In the genomic region with DNA sequence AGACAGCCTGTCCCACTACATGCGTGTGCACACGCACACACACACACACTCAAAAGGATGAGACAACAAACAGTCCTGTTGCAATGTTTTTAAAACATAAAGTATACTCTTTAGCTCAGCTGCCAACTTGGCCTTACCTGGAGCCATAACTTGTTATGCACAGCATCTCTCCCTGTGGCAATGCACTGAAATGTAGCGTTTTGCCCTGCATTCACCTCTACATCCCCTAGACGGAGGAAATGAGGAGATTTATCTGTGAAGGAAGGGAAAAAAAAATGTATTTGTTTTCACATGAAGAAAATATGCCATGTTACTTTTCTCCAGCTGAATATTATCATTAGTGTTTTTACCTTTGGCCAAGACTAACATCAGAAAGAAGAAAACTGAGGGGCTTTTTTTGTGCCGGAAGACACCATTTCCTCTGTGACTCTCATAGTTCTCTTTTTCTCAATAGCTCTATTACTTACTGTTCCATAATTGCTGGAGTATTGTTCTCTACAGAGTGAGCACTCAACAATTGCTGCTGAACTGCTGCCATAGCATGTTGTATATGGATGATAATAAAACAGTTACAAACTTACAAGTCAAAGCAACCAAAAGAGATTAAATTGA, we compare ENCODE assay signal across 13 cellular contexts.
A peak's percentile ranks its signal among the peaks of the same experiment; 100 is the strongest.
DNase-seq lines count a peak whose midpoint lies in the region; ATAC-seq and TF ChIP-seq lines count a peak whose summit lies in the region.
"Had no signal": no experiment of that assay in that cellular context is flagged by ENCODE, and none has a peak within 500 bp of the region (broad histone marks: within the 10 kb centered on the region; RNA-seq: fewer than 3 reads in every experiment).

No MANE protein-coding gene starts in this region.

- ATAC-seq in HG02610 (IDR thresholded peaks at IDR 0.05; ENCODE audit: unreplicated experiment) = peak; percentile 46
- no peak for ATAC-seq in foreskin keratinocyte
- ATAC-seq: left cardiac atrium had no signal

- H3K4me1 ChIP-seq in foreskin keratinocyte (no peaks in the 10 kb centered on the region), uterus (no peaks in the 10 kb centered on the region)

- no peaks in the 10 kb centered on the region for H3K9me3 ChIP-seq in uterus

- TF ChIP-seq CTCF in foreskin keratinocyte (conservative IDR thresholded peaks at IDR 0.05) (no peak), uterus (IDR thresholded peaks at IDR 0.05) (no peak)

- TF ChIP-seq POLR2A in uterus (IDR thresholded peaks at IDR 0.05) = no peak

- no peak overlapping the region for H3K4me3 ChIP-seq in uterus

- intact Hi-C loops in uterus (cut with DNase I; ENCODE audit: low total_unique reads) = no loop called here

- peak; percentile 16 for DNase-seq in NCI-H1436 (lab: John Stamatoyannopoulos, UW)
- no peak for DNase-seq in NCI-H1436 treated with DMSO at 0.1 percent for 48 hours (lab: John Stamatoyannopoulos, UW)
- DNase-seq in pons (ENCODE audit: low spot score) = peak; percentile 54
- no peak for DNase-seq in foreskin keratinocyte
- DNase-seq in activated effector memory CD4-positive, alpha-beta T cell treated with Interleukin-2 at 50 U/mL for 16 hours = no peak
- no peak for DNase-seq in uterus
- DNase-seq: activated CD4-positive, alpha-beta T cell treated with anti-CD3 and anti-CD28 coated beads, Interleukin-2, amount 10 ng/mL, durations not matched to agents 7 days and 5 days; aorta; GF-D8; left cardiac atrium; NCI-H1092 had no signal

- H3K27me3 ChIP-seq in foreskin keratinocyte (no peaks in the 10 kb centered on the region), uterus (no peaks in the 10 kb centered on the region)

- peaks cover 7 to 19% (median 10%) of the 10 kb centered on the region in 3 donors for H3K4me1 Mint-ChIP-seq in IgD-negative memory B cell

- peak overlapping the region in 2 of 3 donors; percentile 45 to 71 for H3K27ac Mint-ChIP-seq in IgD-negative memory B cell
- H3K27ac Mint-ChIP-seq: activated CD4-positive, alpha-beta T cell treated with anti-CD3 and anti-CD28 coated beads, Interleukin-2, amount 10 ng/mL, durations not matched to agents 7 days and 5 days had no signal

- no peaks in the 10 kb centered on the region for H3K27me3 Mint-ChIP-seq in IgD-negative memory B cell
- H3K27me3 Mint-ChIP-seq: activated CD4-positive, alpha-beta T cell treated with anti-CD3 and anti-CD28 coated beads, Interleukin-2, amount 10 ng/mL, durations not matched to agents 7 days and 5 days had no signal

- H3K27ac ChIP-seq in foreskin keratinocyte = no peak overlapping the region
- no peak overlapping the region for H3K27ac ChIP-seq in uterus

- H3K4me3 Mint-ChIP-seq in IgD-negative memory B cell = peak overlapping the region; percentile 82 to 93 (median 88)
- H3K4me3 Mint-ChIP-seq: activated CD4-positive, alpha-beta T cell treated with anti-CD3 and anti-CD28 coated beads, Interleukin-2, amount 10 ng/mL, durations not matched to agents 7 days and 5 days had no signal

- no peaks in the 10 kb centered on the region for H3K36me3 Mint-ChIP-seq in IgD-negative memory B cell

- no peaks in the 10 kb centered on the region for H3K9me3 Mint-ChIP-seq in IgD-negative memory B cell

- H3K36me3 ChIP-seq in uterus = no peaks in the 10 kb centered on the region

Comparison
In these comparisons a context has a peak if more than half of its experiments do, and no peak if none do; other contexts are left out.
1. DNase-seq: peak in NCI-H1436 (single experiment) and pons (single experiment); none in NCI-H1436 treated with DMSO at 0.1 percent for 48 hours (single experiment), foreskin keratinocyte (0 of 2), activated effector memory CD4-positive, alpha-beta T cell treated with Interleukin-2 at 50 U/mL for 16 hours (single experiment) and uterus (0 of 2).